ENCODE assay signal across 16 cellular contexts in genomic region chr1:232553050-232553754, GRCh38.
DNase-seq lines count a peak whose midpoint lies in the region; ATAC-seq and TF ChIP-seq lines count a peak whose summit lies in the region.
"Had no signal": no experiment of that assay in that cellular context is flagged by ENCODE, and none has a peak within 500 bp of the region (broad histone marks: within the 10 kb centered on the region; RNA-seq: fewer than 3 reads in every experiment).

No MANE protein-coding gene starts in this region.

- H3K4me3 Mint-ChIP-seq in nephron, result peak overlapping the region; percentile 3 to 40 (median 23)
- H3K4me3 Mint-ChIP-seq: naive thymus-derived CD4-positive, alpha-beta T cell had no signal

- ATAC-seq in HG02981 (IDR thresholded peaks at IDR 0.05; ENCODE audit: unreplicated experiment), result no peak
- ATAC-seq: naive thymus-derived CD4-positive, alpha-beta T cell had no signal

- H3K4me3 ChIP-seq in BE2C (ENCODE audit: low read depth, low read length), result peak overlapping the region; percentile 25; the same call in 1 of the 2 replicates
- no peak overlapping the region for H3K4me3 ChIP-seq in fibroblast of the aortic adventitia (ENCODE audit: low read depth, low read length)
- H3K4me3 ChIP-seq: suprapubic skin had no signal

- CTCF ChIA-PET in RWPE1 (lab: Yijun Ruan, JAX), result no interaction called here

- no peak overlapping the region for H3K27ac ChIP-seq in RWPE1
- H3K27ac ChIP-seq: suprapubic skin had no signal

- TF ChIP-seq CTCF in BE2C (IDR thresholded peaks at IDR 0.05; ENCODE audit: low read depth, low read length) (no peak), fibroblast of the aortic adventitia (IDR thresholded peaks at IDR 0.05; ENCODE audit: insufficient read depth, low read length) (no peak), nephron (IDR thresholded peaks at IDR 0.05; ENCODE audit: unreplicated experiment in 3 of 3) (no peak), RWPE1 (conservative IDR thresholded peaks at IDR 0.05; ENCODE audit: low read depth) (no peak)

- H3K27ac Mint-ChIP-seq in nephron, result peak overlapping the region; percentile 86 to 96 (median 86)
- H3K27ac Mint-ChIP-seq: naive thymus-derived CD4-positive, alpha-beta T cell had no signal

- H3K27me3 ChIP-seq in BE2C, result no peaks in the 10 kb centered on the region
- H3K27me3 ChIP-seq: suprapubic skin had no signal

- H3K4me1 Mint-ChIP-seq in nephron, result peaks cover 84% of the 10 kb centered on the region

- H3K9me3 ChIP-seq in BE2C, result no peaks in the 10 kb centered on the region
- H3K9me3 ChIP-seq: suprapubic skin had no signal

- no peaks in the 10 kb centered on the region for H3K27me3 Mint-ChIP-seq in nephron (ENCODE audit: low read depth)

- H3K36me3 ChIP-seq in BE2C, result no peaks in the 10 kb centered on the region
- H3K36me3 ChIP-seq: suprapubic skin had no signal

- H3K36me3 Mint-ChIP-seq in nephron (ENCODE audit: low read depth), result peaks cover 4% of the 10 kb centered on the region
- H3K36me3 Mint-ChIP-seq: naive thymus-derived CD4-positive, alpha-beta T cell had no signal

- H3K9me3 Mint-ChIP-seq in nephron, result no peaks in the 10 kb centered on the region
- H3K9me3 Mint-ChIP-seq: naive thymus-derived CD4-positive, alpha-beta T cell had no signal

- POLR2A ChIA-PET in RWPE1 (lab: Yijun Ruan, JAX; ENCODE audit: low non-redundant PET), result no interaction called here

- H3K4me1 ChIP-seq in BE2C, result peaks cover 34% of the 10 kb centered on the region

- DNase-seq in BE2C (peak; percentile 79), RPMI8226 (peak; percentile 43), fibroblast of the aortic adventitia (ENCODE audit: low read depth) (peak; percentile 43), NCI-H2107 (lab: John Stamatoyannopoulos, UW) (no peak), RWPE1 (ENCODE audit: low spot score) (no peak)
- DNase-seq in activated T-cell treated with anti-CD3 and anti-CD28 coated beads, Interleukin-2, amount 50 U/mL, for 48 hours, result no peak
- DNase-seq: activated T-cell treated with anti-CD3 and anti-CD28 coated beads for 4 hours; central memory CD4-positive, alpha-beta T cell; head of caudate nucleus; naive thymus-derived CD4-positive, alpha-beta T cell; NCI-H1436 treated with DMSO at 0.1 percent for 48 hours; stimulated activated CD4-positive, alpha-beta T cell treated with anti-CD3 and anti-CD28 coated beads, Interleukin-4, amount 100 ng/mL, for 4 hours; T-helper 9 cell had no signal

Comparison
In these comparisons a context has a peak if more than half of its experiments do, and no peak if none do; other contexts are left out.
1. DNase-seq: peak in BE2C (single experiment), RPMI8226 (single experiment) and fibroblast of the aortic adventitia (single experiment); none in NCI-H2107 (single experiment), RWPE1 (single experiment) and activated T-cell treated with anti-CD3 and anti-CD28 coated beads, Interleukin-2, amount 50 U/mL, for 48 hours (0 of 2).